ENCODE assay signal across 8 cellular contexts in genomic region chr15:80567721-80568157, GRCh38.
DNase-seq lines count a peak whose midpoint lies in the region; ATAC-seq, FAIRE-seq and TF ChIP-seq lines count a peak whose summit lies in the region.

No MANE protein-coding gene starts in this region.

- H3K4me3 ChIP-seq in A549 (no peak overlapping the region), WI38 (ENCODE audit: low read depth, low read length) (no peak overlapping the region)

- no peak overlapping the region for H3K4me2 ChIP-seq in A549

- TF ChIP-seq EP300 in A549 (IDR thresholded peaks at IDR 0.05): no peak

- no peaks in the 10 kb centered on the region for H3K9me3 ChIP-seq in A549

- no peaks in the 10 kb centered on the region for H3K4me1 ChIP-seq in A549

- POLR2A ChIA-PET in A549 (lab: Yijun Ruan, JAX): interaction anchor here (0.7 to 2.1 kb wide), 4 partner anchors 128 to 211 kb away, joined by 3 to 15 read pairs (median 6); partner anchors contain the start of genes ABHD17C and CEMIP

- TF ChIP-seq POLR2A in A549 (IDR thresholded peaks at IDR 0.05; ENCODE audit: low read length): no peak

- FAIRE-seq in A549 (lab: Jason Lieb, UNC): peak; percentile 99
- FAIRE-seq in frontal cortex (lab: Jason Lieb, UNC): peak; percentile 42

- DNase-seq in A549 (ENCODE audit: low read depth in 1 of 2, low spot score in 1 of 2) (peak; percentile 84 to 89), GM04504 (ENCODE audit: low read depth) (peak; percentile 75), NCI-H2107 (lab: John Stamatoyannopoulos, UW) (peak; percentile 2), frontal cortex (ENCODE audit: low spot score in 2 of 2) (peak; percentile 50 to 68), nucleus accumbens (lab: John Stamatoyannopoulos, UW) (peak in 38 of 56 donors; percentile 4 to 77 (median 34)), T-helper 9 cell (no peak)

- ATAC-seq in A549: peak; percentile 89 to 97
- ATAC-seq in GM19035 (IDR thresholded peaks at IDR 0.05; ENCODE audit: unreplicated experiment): no peak

- WGBS in A549 (ENCODE audit: missing lambda C conversion rate): 2% methylated on average over 5 of the region's 5 CpGs

- peak; percentile 98 for TF ChIP-seq RAD21 in A549 (conservative IDR thresholded peaks at IDR 0.05 in 1 of 2, IDR thresholded peaks at IDR 0.05 in 1 of 2)

- CTCF ChIA-PET in A549 (lab: Yijun Ruan, JAX): interaction anchor here (0.7 to 8.2 kb wide), 109 partner anchors 9 to 699 kb away, joined by 3 to 362 read pairs (median 6); partner anchors contain the start of genes ABHD17C and CEMIP

- TF ChIP-seq CTCF in A549 (IDR thresholded peaks at IDR 0.05) (peak; percentile 99), WI38 (IDR thresholded peaks at IDR 0.05; ENCODE audit: low read depth, low read length) (peak; percentile 72)

- no peak overlapping the region for H3K27ac ChIP-seq in A549

TF ChIP-seq in A549, 52 proteins besides CTCF, POLR2A, EP300 and RAD21:
- TF ChIP-seq RFX5 (IDR thresholded peaks at IDR 0.05) (no peak), PHF8 (IDR thresholded peaks at IDR 0.05; ENCODE audit: borderline replicate concordance, low read depth) (no peak), NFE2L2 (conservative IDR thresholded peaks at IDR 0.05; ENCODE audit: low read length) (no peak), SREBF2 (IDR thresholded peaks at IDR 0.05) (no peak), BHLHE40 (IDR thresholded peaks at IDR 0.05; ENCODE audit: low read depth, low read length) (0 out of 2 replicates have a peak, but pooled peaks have one; percentile 5), HOXB5 (CRISPR knock-in tag; IDR thresholded peaks at IDR 0.05) (no peak), JUN (IDR thresholded peaks at IDR 0.05) (no peak), CHD2 (IDR thresholded peaks at IDR 0.05; ENCODE audit: low read length, partially characterized antibody) (no peak), RNF2 (IDR thresholded peaks at IDR 0.05; ENCODE audit: borderline replicate concordance, low read depth) (no peak), KDM1A (IDR thresholded peaks at IDR 0.05; ENCODE audit: low read depth) (no peak), SMC3 (IDR thresholded peaks at IDR 0.05) (peak; percentile 99), POLR2AphosphoS2 (conservative IDR thresholded peaks at IDR 0.05; ENCODE audit: low read length) (no peak)
